8 cellular contexts compared by ENCODE assay signal in genomic region chr2:205885492-205886099, GRCh38.
DNase-seq lines count a peak whose midpoint lies in the region; ATAC-seq and TF ChIP-seq lines count a peak whose summit lies in the region.

No MANE protein-coding gene starts in this region.

- peak; percentile 78 for TF ChIP-seq CTCF in epithelial cell of esophagus (IDR thresholded peaks at IDR 0.05; ENCODE audit: insufficient read depth, low read depth, low read length, missing control alignments)

- H3K9me3 ChIP-seq in HAP-1, result no peaks in the 10 kb centered on the region

- DNase-seq in D341Med (ENCODE audit: low spot score), result peak; percentile 84
- DNase-seq in HAP-1 (ENCODE audit: low spot score in 2 of 2), result peak; percentile 83 to 94
- DNase-seq in NCI-H82 (lab: John Stamatoyannopoulos, UW), result peak; percentile 74
- DNase-seq in activated CD8-positive, alpha-beta memory T cell treated with anti-CD3 and anti-CD28 coated beads, Interleukin-2, amount 10 ng/mL, durations not matched to agents 7 days and 5 days, result peak; percentile 74
- DNase-seq in epithelial cell of esophagus (ENCODE audit: low read depth), result peak; percentile 76
- DNase-seq in midbrain (lab: John Stamatoyannopoulos, UW), result peak; percentile 82
- peak; percentile 41 for DNase-seq in stimulated activated CD8-positive, alpha-beta memory T cell treated with anti-CD3 and anti-CD28 coated beads, Interleukin-4, amount 100 ng/mL, for 24 hours (ENCODE audit: low read depth)
- no peak for DNase-seq in NCI-H2029 (lab: John Stamatoyannopoulos, UW)

- H3K9me3 Mint-ChIP-seq in activated CD8-positive, alpha-beta memory T cell treated with anti-CD3 and anti-CD28 coated beads, Interleukin-2, amount 10 ng/mL, durations not matched to agents 7 days and 5 days (ENCODE audit: low read depth), result no peaks in the 10 kb centered on the region

- H3K4me3 ChIP-seq in HAP-1 (no peak overlapping the region), epithelial cell of esophagus (ENCODE audit: low read length) (no peak overlapping the region)

- H3K36me3 Mint-ChIP-seq in activated CD8-positive, alpha-beta memory T cell treated with anti-CD3 and anti-CD28 coated beads, Interleukin-2, amount 10 ng/mL, durations not matched to agents 7 days and 5 days, result no peaks in the 10 kb centered on the region

- 0 out of 2 replicates have a peak, but pooled peaks cover 2% of the 10 kb centered on the region for H3K27me3 ChIP-seq in HAP-1 (ENCODE audit: low read depth)

- peaks cover 2% of the 10 kb centered on the region for H3K4me1 Mint-ChIP-seq in activated CD8-positive, alpha-beta memory T cell treated with anti-CD3 and anti-CD28 coated beads, Interleukin-2, amount 10 ng/mL, durations not matched to agents 7 days and 5 days

- CTCF ChIA-PET in activated CD8-positive, alpha-beta memory T cell treated with anti-CD3 and anti-CD28 coated beads, Interleukin-2, amount 10 ng/mL, durations not matched to agents 7 days and 5 days (lab: Charles Lee), result interaction anchor here (0.6 to 2.9 kb wide), 4 partner anchors 11 to 250 kb away, joined by 3 to 9 read pairs (median 4); no protein-coding TSS in a partner anchor

- ATAC-seq in activated CD8-positive, alpha-beta memory T cell treated with anti-CD3 and anti-CD28 coated beads, Interleukin-2, amount 10 ng/mL, durations not matched to agents 7 days and 5 days, result peak; percentile 66

- no peak overlapping the region for H3K27ac Mint-ChIP-seq in activated CD8-positive, alpha-beta memory T cell treated with anti-CD3 and anti-CD28 coated beads, Interleukin-2, amount 10 ng/mL, durations not matched to agents 7 days and 5 days

- no peak overlapping the region for H3K4me3 Mint-ChIP-seq in activated CD8-positive, alpha-beta memory T cell treated with anti-CD3 and anti-CD28 coated beads, Interleukin-2, amount 10 ng/mL, durations not matched to agents 7 days and 5 days

- no peaks in the 10 kb centered on the region for H3K36me3 ChIP-seq in HAP-1 (replicated peaks)

- H3K27me3 Mint-ChIP-seq in activated CD8-positive, alpha-beta memory T cell treated with anti-CD3 and anti-CD28 coated beads, Interleukin-2, amount 10 ng/mL, durations not matched to agents 7 days and 5 days, result peaks cover 12% of the 10 kb centered on the region

- peaks cover 9% of the 10 kb centered on the region for H3K4me1 ChIP-seq in HAP-1

- in situ Hi-C loops in HAP-1 (cut with MboI; ENCODE audit: low sequenced_read_pairs), result loop anchor here (10.0 kb wide), 1 partner anchor 111 kb away; no protein-coding TSS in a partner anchor
